ENCODE assay signal across 19 cellular contexts in genomic region chr16:23015580-23015979, GRCh38.
"Had no signal": no experiment of that assay in that cellular context is flagged by ENCODE, and none has a peak within 500 bp of the region (broad histone marks: within the 10 kb centered on the region; RNA-seq: fewer than 3 reads in every experiment).

No MANE protein-coding gene starts in this region.

- H2AFZ ChIP-seq: parathyroid adenoma had no signal

- H3K27ac ChIP-seq: epithelial cell of prostate, esophagus muscularis mucosa, gastrocnemius medialis, heart right ventricle, parathyroid adenoma, sigmoid colon, skin epidermis had no signal

- H3K36me3 ChIP-seq: esophagus muscularis mucosa, gastrocnemius medialis, heart right ventricle, sigmoid colon had no signal

- DNase-seq: effector memory CD4-positive, alpha-beta T cell; gastrocnemius medialis; heart right ventricle; hypothalamus; islet precursor cell; left ventricle myocardium superior; mesenchymal stem cell; midbrain; sigmoid colon; stimulated activated CD4-positive, alpha-beta T cell treated with anti-CD3 and anti-CD28 coated beads, Interleukin-2, amount 100 ng/mL, for 24 hours; stimulated activated CD4-positive, alpha-beta T cell treated with anti-CD3 and anti-CD28 coated beads, Interleukin-4, amount 100 ng/mL, for 4 hours; stimulated activated naive CD4-positive, alpha-beta T cell had no signal

- H3K4me1 ChIP-seq: esophagus muscularis mucosa, gastrocnemius medialis, heart right ventricle, parathyroid adenoma, sigmoid colon had no signal

- H3K4me3 ChIP-seq: esophagus muscularis mucosa, gastrocnemius medialis, heart right ventricle, lung, sigmoid colon, skin epidermis had no signal

- H3K9ac ChIP-seq: parathyroid adenoma had no signal

- H3K9me3 ChIP-seq: esophagus muscularis mucosa, gastrocnemius medialis, heart right ventricle, sigmoid colon had no signal

- FAIRE-seq: urothelium cell line had no signal

- H3K79me2 ChIP-seq: parathyroid adenoma had no signal

- H3K27me3 ChIP-seq: gastrocnemius medialis had no signal

- ATAC-seq: gastrocnemius medialis; heart right ventricle; left ventricle myocardium superior; natural killer cell treated with Interleukin-12 subunit alpha and Interleukin-12 subunit beta and Interleukin-15 and Interleukin-18, amount 100 ng/mL, for 72 hours had no signal
